In the genomic region with DNA sequence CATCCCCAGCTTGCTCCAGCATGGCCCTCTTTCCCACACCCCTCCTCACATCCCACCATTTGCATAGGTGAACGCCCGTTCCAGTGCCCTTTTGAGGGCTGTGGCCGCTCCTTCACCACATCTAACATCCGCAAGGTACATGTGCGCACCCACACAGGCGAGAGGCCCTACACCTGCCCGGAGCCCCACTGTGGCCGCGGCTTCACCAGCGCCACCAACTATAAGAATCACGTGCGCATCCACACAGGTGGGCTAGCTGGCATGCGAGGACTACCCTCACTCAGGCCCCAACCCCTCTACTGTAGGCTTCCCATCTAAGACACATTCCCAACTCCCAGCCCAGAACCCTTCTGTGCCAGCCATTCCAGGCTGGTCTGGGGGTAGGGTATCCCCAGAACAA, we compare ENCODE assay signal across 17 cellular contexts. TPM values are rescaled to one million over a fixed set of nuclear protein-coding genes. Genes with fewer than 3 reads are reported as not detected.
DNase-seq lines count a peak whose midpoint lies in the region; TF ChIP-seq lines count a peak whose summit lies in the region.
"Had no signal": no experiment of that assay in that cellular context is flagged by ENCODE, and none has a peak within 500 bp of the region (broad histone marks: within the 10 kb centered on the region; RNA-seq: fewer than 3 reads in every experiment).

No MANE protein-coding gene starts in this region.

- H2BK12ac ChIP-seq in trophoblast cell (ENCODE audit: low read length): no peak overlapping the region

- no peaks in the 10 kb centered on the region for H3K79me1 ChIP-seq in trophoblast cell (ENCODE audit: low read length)

- H4K12ac ChIP-seq in trophoblast cell (ENCODE audit: low read depth, low read length): no peak overlapping the region

- H3K36me3 Mint-ChIP-seq in activated naive CD4-positive, alpha-beta T cell treated with anti-CD3 and anti-CD28 coated beads, Interleukin-2, amount 10 ng/mL, durations not matched to agents 7 days and 5 days: peaks cover 30% of the 10 kb centered on the region
- H3K36me3 Mint-ChIP-seq in chondrocyte (ENCODE audit: low read depth): peaks cover 46% of the 10 kb centered on the region

- no peak overlapping the region for H4K91ac ChIP-seq in trophoblast cell (ENCODE audit: low read depth, low read length)

- H3K27me3 Mint-ChIP-seq in activated naive CD4-positive, alpha-beta T cell treated with anti-CD3 and anti-CD28 coated beads, Interleukin-2, amount 10 ng/mL, durations not matched to agents 7 days and 5 days: no peaks in the 10 kb centered on the region
- no peaks in the 10 kb centered on the region for H3K27me3 Mint-ChIP-seq in chondrocyte (ENCODE audit: low read depth)

- H3K36me3 ChIP-seq in BLaER1 (peaks cover 74% of the 10 kb centered on the region), trophoblast cell (ENCODE audit: control insufficient read depth in 1 of 2, insufficient read depth in 2 of 2, low read length in 2 of 2) (peaks cover 43 to 46% of the 10 kb centered on the region in 2 experiments)

- H3K4me2 ChIP-seq in BLaER1: peak overlapping the region; percentile 79
- H3K4me2 ChIP-seq in trophoblast cell (ENCODE audit: low read length): no peak overlapping the region
- H3K4me2 ChIP-seq: A549 had no signal

- no peak overlapping the region for H3K18ac ChIP-seq in trophoblast cell (ENCODE audit: low read length)

- H3K4ac ChIP-seq in trophoblast cell (ENCODE audit: low read depth, low read length): no peak overlapping the region

- H3K4me3 Mint-ChIP-seq in activated naive CD4-positive, alpha-beta T cell treated with anti-CD3 and anti-CD28 coated beads, Interleukin-2, amount 10 ng/mL, durations not matched to agents 7 days and 5 days: no peak overlapping the region
- H3K4me3 Mint-ChIP-seq in chondrocyte (ENCODE audit: unreplicated experiment): no peak overlapping the region
- H3K4me3 Mint-ChIP-seq: CD8-positive, alpha-beta T cell had no signal

- no peak overlapping the region for H3K23ac ChIP-seq in trophoblast cell (ENCODE audit: low read length)

- no peak overlapping the region for H4K8ac ChIP-seq in trophoblast cell (ENCODE audit: low read depth, low read length)

- H3K9ac ChIP-seq in BLaER1 (no peak overlapping the region), trophoblast cell (ENCODE audit: low read length) (no peak overlapping the region)

- no peaks in the 10 kb centered on the region for H3K9me3 Mint-ChIP-seq in activated naive CD4-positive, alpha-beta T cell treated with anti-CD3 and anti-CD28 coated beads, Interleukin-2, amount 10 ng/mL, durations not matched to agents 7 days and 5 days
- H3K9me3 Mint-ChIP-seq in chondrocyte (ENCODE audit: low read depth): no peaks in the 10 kb centered on the region
- H3K9me3 Mint-ChIP-seq: CD8-positive, alpha-beta T cell had no signal

- intact Hi-C loops in posterior cingulate gyrus (cut with DNase I): no loop called here

- H3K4me3 ChIP-seq in BLaER1: no peak overlapping the region
- H3K4me3 ChIP-seq in trophoblast cell (ENCODE audit: low read depth, low read length): peak overlapping the region; percentile 8
- H3K4me3 ChIP-seq: A549 had no signal

- H3K27ac ChIP-seq in BLaER1 (no peak overlapping the region), trophoblast cell (ENCODE audit: low read depth, low read length) (no peak overlapping the region)
- H3K27ac ChIP-seq: 22Rv1, A549 had no signal

- CTCF ChIA-PET in activated naive CD4-positive, alpha-beta T cell treated with anti-CD3 and anti-CD28 coated beads, Interleukin-2, amount 10 ng/mL, durations not matched to agents 7 days and 5 days (lab: Charles Lee): interaction anchor here (1.5 kb wide), 1 partner anchor 36 kb away, joined by 6 read pairs; no protein-coding TSS in a partner anchor

- no peaks in the 10 kb centered on the region for H3K27me3 ChIP-seq in BLaER1
- H3K27me3 ChIP-seq in trophoblast cell (ENCODE audit: insufficient read depth, low read length): no peaks in the 10 kb centered on the region

- H3K4me1 Mint-ChIP-seq in activated naive CD4-positive, alpha-beta T cell treated with anti-CD3 and anti-CD28 coated beads, Interleukin-2, amount 10 ng/mL, durations not matched to agents 7 days and 5 days: peaks cover 2% of the 10 kb centered on the region
- no peaks in the 10 kb centered on the region for H3K4me1 Mint-ChIP-seq in chondrocyte (ENCODE audit: low read depth)

- H3K9me3 ChIP-seq in BLaER1 (no peaks in the 10 kb centered on the region), trophoblast cell (ENCODE audit: insufficient read depth, low read depth, low read length) (peaks cover 2% of the 10 kb centered on the region)
- H3K9me3 ChIP-seq: A549 had no signal

- no peaks in the 10 kb centered on the region for H3K79me2 ChIP-seq in trophoblast cell (ENCODE audit: control insufficient read depth, insufficient read depth, low read length, poor library complexity)

- DNase-seq in activated naive CD4-positive, alpha-beta T cell treated with anti-CD3 and anti-CD28 coated beads, Interleukin-2, amount 10 ng/mL, durations not matched to agents 7 days and 5 days: no peak
- DNase-seq in activated naive CD4-positive, alpha-beta T cell treated with anti-CD3 and anti-CD28 coated beads, Interleukin-2, amount 50 U/mL, for 16 hours: no peak
- DNase-seq in chondrocyte (ENCODE audit: low spot score): peak; percentile 86
- no peak for DNase-seq in trophoblast cell
- no peak for DNase-seq in NCI-H446 treated with DMSO at 0.1 percent for 48 hours (lab: John Stamatoyannopoulos, UW)
- no peak for DNase-seq in posterior cingulate gyrus
- DNase-seq in HCEC 1CT: no peak
- DNase-seq: AML-193; Calu3; CD8-positive, alpha-beta T cell; DMS79 treated with DMSO at 0.1 percent for 48 hours; GF-D8; GOT3; H7 had no signal

- H2BK120ac ChIP-seq in trophoblast cell (ENCODE audit: insufficient read depth, low read length, poor library complexity): no peak overlapping the region

- H2AK5ac ChIP-seq in trophoblast cell (ENCODE audit: low read length): no peak overlapping the region

- peaks cover 7% of the 10 kb centered on the region for H4K20me1 ChIP-seq in BLaER1

- WGBS in trophoblast cell (ENCODE audit: extremely low coverage, insufficient coverage, insufficient read length): no CpG with 5 or more reads among the region's 13 CpGs

- H3K14ac ChIP-seq in trophoblast cell (ENCODE audit: low read length): no peak overlapping the region

- TF ChIP-seq CTCF in chondrocyte (IDR thresholded peaks at IDR 0.05): no peak

- H3K4me1 ChIP-seq in BLaER1: peaks cover 55% of the 10 kb centered on the region
- H3K4me1 ChIP-seq in trophoblast cell (ENCODE audit: control insufficient read depth in 1 of 2, insufficient read depth in 2 of 2, low read length in 2 of 2): no peaks in the 10 kb centered on the region
- H3K4me1 ChIP-seq: A549 had no signal

- H2BK5ac ChIP-seq in trophoblast cell (ENCODE audit: low read depth, low read length, poor library complexity): no peak overlapping the region

- H3K27ac Mint-ChIP-seq in activated naive CD4-positive, alpha-beta T cell treated with anti-CD3 and anti-CD28 coated beads, Interleukin-2, amount 10 ng/mL, durations not matched to agents 7 days and 5 days: peak overlapping the region; percentile 67
- H3K27ac Mint-ChIP-seq in chondrocyte (ENCODE audit: unreplicated experiment): no peak overlapping the region
- H3K27ac Mint-ChIP-seq: CD8-positive, alpha-beta T cell had no signal

- no peak overlapping the region for H2AFZ ChIP-seq in trophoblast cell (ENCODE audit: insufficient read depth, low read length, poor library complexity)

RNA-seq across cellular contexts. Expression of gene DEF6, which starts 6.1 kb away (rescaled TPM):
- total RNA-seq in chondrocyte: 0.82 to 1.1 TPM (median 0.82 TPM) in 3 replicates
- 2.9 TPM in 2 replicates for polyA plus RNA-seq in trophoblast cell (2013)

RNA-seq across cellular contexts. Expression of gene ZNF76, which starts 32.0 kb away (rescaled TPM):
- 20.3 to 28.3 TPM (median 22.1 TPM) in 3 replicates for total RNA-seq in chondrocyte
- polyA plus RNA-seq in trophoblast cell (2013): 10.8 and 11.2 TPM in 2 replicates

RNA-seq across cellular contexts. Expression of gene PPARD, which starts 50.9 kb away (rescaled TPM):
- 25.9 to 28.3 TPM (median 27.0 TPM) in 3 replicates for total RNA-seq in chondrocyte
- 72.3 and 76.8 TPM in 2 replicates for polyA plus RNA-seq in trophoblast cell (2013)
